In the genomic region with DNA sequence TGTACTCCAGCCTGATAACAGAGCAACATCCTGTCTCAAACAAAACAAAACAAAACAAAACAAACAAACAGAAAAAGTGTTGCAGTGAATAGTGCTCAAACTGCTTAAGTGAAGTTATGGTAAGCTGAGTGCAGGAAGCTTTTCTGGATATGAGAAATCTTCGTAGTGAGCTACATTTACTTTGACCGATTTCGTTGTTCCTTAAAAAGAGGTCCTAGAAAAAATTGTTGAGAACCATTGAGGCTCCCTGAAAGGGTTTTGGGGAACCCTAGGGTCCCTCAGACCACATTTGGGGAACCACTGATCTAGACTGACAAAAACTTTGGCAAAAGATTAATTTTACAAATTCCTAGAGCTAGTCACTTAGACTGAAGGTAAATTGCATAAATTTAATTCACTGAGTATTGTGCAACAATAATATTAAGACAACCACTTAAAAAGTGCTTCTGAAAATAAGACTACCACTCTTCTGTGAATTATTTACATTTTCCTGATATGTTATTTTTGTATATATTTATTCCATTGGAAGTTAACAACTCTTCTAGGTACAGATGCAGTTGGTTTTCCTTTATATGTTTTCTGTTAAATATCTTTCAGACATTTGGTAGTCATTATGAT, we compare ENCODE assay signal across 2 cellular contexts.
TF ChIP-seq lines count a peak whose summit lies in the region.

No MANE protein-coding gene starts in this region.

TF ChIP-seq in HepG2, 621 proteins besides CTCF, POLR2A, EP300 and RAD21:
- TF ChIP-seq TAF15 (IDR thresholded peaks at IDR 0.05; ENCODE audit: low read depth, low read length, poor library complexity, severe bottlenecking) = no peak
- TF ChIP-seq CEBPB (IDR thresholded peaks at IDR 0.05; ENCODE audit: borderline replicate concordance, low read depth, low read length) = peak; percentile 20; the same call in 1 of the 2 replicates

TF ChIP-seq in K562, 482 proteins besides CTCF, POLR2A, EP300 and RAD21:
- no peak for TF ChIP-seq ZNF253 (CRISPR knock-in tag; conservative IDR thresholded peaks at IDR 0.05)
- no peak for TF ChIP-seq CEBPG (CRISPR knock-in tag; IDR thresholded peaks at IDR 0.05)
- peak in 1 of 2 experiments; percentile 39; a peak in 1 of 4 replicates for TF ChIP-seq CEBPG (tag; conservative IDR thresholded peaks at IDR 0.05 in 1 of 2, IDR thresholded peaks at IDR 0.05 in 1 of 2)
- TF ChIP-seq CEBPB (tag; IDR thresholded peaks at IDR 0.05) = peak; percentile 51; the same call in 1 of the 2 replicates
- no peak for TF ChIP-seq RBM22 (IDR thresholded peaks at IDR 0.05; ENCODE audit: low read depth, low read length, poor library complexity, severe bottlenecking)
- no peak for TF ChIP-seq XRCC5 (IDR thresholded peaks at IDR 0.05; ENCODE audit: low read depth, low read length)
